In the genomic region with DNA sequence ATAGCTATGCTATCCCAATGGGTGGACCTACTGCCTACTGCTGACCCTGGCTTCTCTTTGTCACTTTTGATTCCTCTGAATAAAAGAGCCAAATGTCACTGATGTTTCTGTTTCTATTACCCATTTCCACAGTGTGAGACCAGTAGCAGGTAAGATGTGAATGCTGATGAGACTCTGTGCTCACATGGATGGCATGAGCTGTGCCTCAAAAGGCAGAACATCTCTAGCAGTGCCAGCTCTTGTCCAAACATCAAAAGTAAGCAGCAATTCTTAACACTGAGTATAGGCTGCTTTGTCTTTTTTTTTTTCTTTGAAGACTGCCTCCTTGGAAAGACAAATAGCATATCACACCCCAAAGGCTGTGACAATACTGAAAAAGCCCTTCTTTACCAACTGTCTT, we compare ENCODE assay signal across 12 cellular contexts.
DNase-seq lines count a peak whose midpoint lies in the region; ATAC-seq and TF ChIP-seq lines count a peak whose summit lies in the region.
"Had no signal": no experiment of that assay in that cellular context is flagged by ENCODE, and none has a peak within 500 bp of the region (broad histone marks: within the 10 kb centered on the region; RNA-seq: fewer than 3 reads in every experiment).

No MANE protein-coding gene starts in this region.

- in situ Hi-C loops in GM13976 (cut with MboI; ENCODE audit: low sequenced_read_pairs, unreplicated experiment): no loop called here

- DNase-seq in stimulated activated naive CD8-positive, alpha-beta T cell treated with anti-CD3 and anti-CD28 coated beads, Interleukin-15, amount 100 ng/mL, for 72 hours: no peak
- DNase-seq in stimulated activated naive CD8-positive, alpha-beta T cell treated with anti-CD3 and anti-CD28 coated beads, Interleukin-15, Interleukin-2, amounts not matched to agents 100 U/mL and 50 U/mL, for 24 hours: no peak
- DNase-seq in GM19240 (ENCODE audit: insufficient read length, low spot score) (no peak), NCI-H1417 (lab: John Stamatoyannopoulos, UW) (no peak), GM13976 (ENCODE audit: low spot score) (no peak)
- DNase-seq in stimulated activated CD4-positive, alpha-beta T cell treated with anti-CD3 and anti-CD28 coated beads, Interleukin-4, amount 100 ng/mL, for 1 hour: no peak
- DNase-seq: NCI-H2171 treated with DMSO at 0.1 percent for 48 hours, retina, substantia nigra, T-cell had no signal

- H3K4me1 Mint-ChIP-seq in stimulated activated naive CD8-positive, alpha-beta T cell treated with anti-CD3 and anti-CD28 coated beads, Interleukin-15, amount 100 ng/mL, for 72 hours: peaks cover 33% of the 10 kb centered on the region

- ATAC-seq in stimulated activated naive CD8-positive, alpha-beta T cell treated with anti-CD3 and anti-CD28 coated beads, Interleukin-15, amount 100 ng/mL, for 72 hours: peak; percentile 63
- no peak for ATAC-seq in stimulated activated naive CD8-positive, alpha-beta T cell treated with anti-CD3 and anti-CD28 coated beads, Interleukin-15, Interleukin-2, amounts not matched to agents 100 U/mL and 50 U/mL, for 24 hours
- ATAC-seq in HG02588 (IDR thresholded peaks at IDR 0.05; ENCODE audit: unreplicated experiment) (peak; percentile 19), HG03378 (IDR thresholded peaks at IDR 0.05; ENCODE audit: unreplicated experiment) (peak; percentile 20)
- ATAC-seq: T-cell had no signal

- H3K4me3 Mint-ChIP-seq in stimulated activated naive CD8-positive, alpha-beta T cell treated with anti-CD3 and anti-CD28 coated beads, Interleukin-15, amount 100 ng/mL, for 72 hours: peak overlapping the region; percentile 36 to 45
- H3K4me3 Mint-ChIP-seq: T-cell had no signal

- H3K27ac Mint-ChIP-seq in stimulated activated naive CD8-positive, alpha-beta T cell treated with anti-CD3 and anti-CD28 coated beads, Interleukin-15, amount 100 ng/mL, for 72 hours: peak overlapping the region in 1 of 2 donors; percentile 61
- H3K27ac Mint-ChIP-seq: T-cell had no signal

- peaks cover 12 to 21% of the 10 kb centered on the region in 2 donors for H3K9me3 Mint-ChIP-seq in stimulated activated naive CD8-positive, alpha-beta T cell treated with anti-CD3 and anti-CD28 coated beads, Interleukin-15, amount 100 ng/mL, for 72 hours

- TF ChIP-seq CTCF in GM13976 (IDR thresholded peaks at IDR 0.05; ENCODE audit: borderline replicate concordance, control extremely low read depth, extremely low read depth, insufficient read depth, missing control alignments): no peak

- H3K27me3 Mint-ChIP-seq in stimulated activated naive CD8-positive, alpha-beta T cell treated with anti-CD3 and anti-CD28 coated beads, Interleukin-15, amount 100 ng/mL, for 72 hours: no peaks in the 10 kb centered on the region
- H3K27me3 Mint-ChIP-seq: T-cell had no signal
